8 cellular contexts compared by ENCODE assay signal in the genomic region with DNA sequence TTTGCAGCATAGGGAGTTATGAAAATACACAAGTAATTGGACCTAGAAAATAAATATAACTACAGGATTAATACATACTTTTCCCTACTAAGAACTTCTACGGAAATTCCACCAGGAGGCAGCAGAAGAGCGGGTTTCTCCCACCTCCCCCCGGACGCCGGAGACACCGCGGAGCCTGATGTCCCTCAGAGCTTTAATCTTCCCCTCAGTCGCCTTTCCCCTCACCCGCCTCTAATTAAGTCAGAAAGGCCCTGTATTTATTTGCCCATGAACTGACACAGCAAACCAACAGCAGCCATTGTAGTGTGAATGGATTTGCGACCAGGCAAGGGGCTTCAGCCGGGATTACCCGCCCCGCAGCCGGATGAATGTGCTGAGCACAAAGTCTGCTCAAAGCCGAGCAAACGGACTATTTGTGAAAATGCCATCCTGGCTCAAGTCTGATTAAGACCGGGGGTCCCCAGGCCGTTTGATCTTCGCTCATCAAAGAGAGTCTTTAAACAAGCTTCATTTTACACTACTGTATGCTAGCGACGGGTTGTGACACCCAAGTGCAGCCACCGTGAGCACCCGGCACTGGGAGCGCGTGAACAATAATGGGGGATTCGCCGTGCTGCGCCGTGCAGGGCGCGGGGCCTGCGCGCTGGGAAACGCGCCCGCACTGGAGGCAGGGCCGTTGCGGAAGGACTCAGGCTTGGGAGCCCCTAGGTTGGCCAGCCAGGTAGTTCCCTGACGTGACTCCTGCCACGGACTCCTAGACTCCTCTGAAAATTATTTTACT. TPM values are rescaled to one million over a fixed set of nuclear protein-coding genes. Genes with fewer than 3 reads are reported as not detected.
DNase-seq lines count a peak whose midpoint lies in the region; ATAC-seq and TF ChIP-seq lines count a peak whose summit lies in the region.

No MANE protein-coding gene starts in this region.

- peak overlapping the region; percentile 35 for H3K4me3 Mint-ChIP-seq in activated naive CD8-positive, alpha-beta T cell treated with anti-CD3 and anti-CD28 coated beads for 36 hours
- H3K4me3 Mint-ChIP-seq in effector memory CD8-positive, alpha-beta T cell, result no peak overlapping the region

- H3K27me3 Mint-ChIP-seq in activated naive CD8-positive, alpha-beta T cell treated with anti-CD3 and anti-CD28 coated beads for 36 hours, result peaks cover 48% of the 10 kb centered on the region
- H3K27me3 Mint-ChIP-seq in effector memory CD8-positive, alpha-beta T cell, result peaks cover 7 to 24% of the 10 kb centered on the region in 2 donors

- peaks cover 1% of the 10 kb centered on the region for H3K4me1 Mint-ChIP-seq in activated naive CD8-positive, alpha-beta T cell treated with anti-CD3 and anti-CD28 coated beads for 36 hours
- no peaks in the 10 kb centered on the region for H3K4me1 Mint-ChIP-seq in effector memory CD8-positive, alpha-beta T cell (ENCODE audit: low read depth in 2 of 2)

- H3K36me3 Mint-ChIP-seq in activated naive CD8-positive, alpha-beta T cell treated with anti-CD3 and anti-CD28 coated beads for 36 hours, result no peaks in the 10 kb centered on the region
- H3K36me3 Mint-ChIP-seq in effector memory CD8-positive, alpha-beta T cell (ENCODE audit: insufficient read depth), result no peaks in the 10 kb centered on the region

- H3K27me3 ChIP-seq in cardiac muscle cell, result peaks cover 36% of the 10 kb centered on the region

- no peak for DNase-seq in AG09309 (ENCODE audit: low read depth)
- DNase-seq in GM13976 (ENCODE audit: low spot score), result peak; percentile 71
- DNase-seq in NCI-H146 treated with DMSO at 0.1 percent for 48 hours (lab: John Stamatoyannopoulos, UW; ENCODE audit: unreplicated experiment), result peak; percentile 21
- peak; percentile 23 for DNase-seq in activated naive CD8-positive, alpha-beta T cell treated with anti-CD3 and anti-CD28 coated beads for 36 hours
- DNase-seq in cardiac muscle cell (ENCODE audit: low read depth in 1 of 2, low spot score in 1 of 2), result peak; percentile 79 to 92
- DNase-seq in omental fat pad (ENCODE audit: low spot score), result no peak
- no peak for DNase-seq in effector memory CD8-positive, alpha-beta T cell

- no peaks in the 10 kb centered on the region for H3K4me1 ChIP-seq in cardiac muscle cell (ENCODE audit: low read depth)

- H3K36me3 ChIP-seq in cardiac muscle cell, result no peaks in the 10 kb centered on the region

- no peak overlapping the region for H3K27ac ChIP-seq in cardiac muscle cell

- ATAC-seq in HG02763 (IDR thresholded peaks at IDR 0.05; ENCODE audit: unreplicated experiment) (peak; percentile 70), omental fat pad (ENCODE audit: low FRiP score) (peak; percentile 65)
- no peak for ATAC-seq in effector memory CD8-positive, alpha-beta T cell (replicated peaks)

- H3K9me3 ChIP-seq in cardiac muscle cell (ENCODE audit: low read depth), result no peaks in the 10 kb centered on the region

- H3K4me3 ChIP-seq in AG09309 (ENCODE audit: control insufficient read depth, low read depth, low read length) (peak overlapping the region; percentile 4), cardiac muscle cell (peak overlapping the region; percentile 56)

- TF ChIP-seq CTCF in AG09309 (IDR thresholded peaks at IDR 0.05; ENCODE audit: control insufficient read depth, insufficient read depth, low read depth, low read length, missing control alignments) (peak; percentile 70), GM13976 (IDR thresholded peaks at IDR 0.05; ENCODE audit: borderline replicate concordance, control extremely low read depth, extremely low read depth, insufficient read depth, missing control alignments) (peak; percentile 17), cardiac muscle cell (IDR thresholded peaks at IDR 0.05; ENCODE audit: low read depth, low read length) (peak; percentile 57), omental fat pad (IDR thresholded peaks at IDR 0.05) (peak in 1 of 3 donors; percentile 63)

- H3K9me3 Mint-ChIP-seq in activated naive CD8-positive, alpha-beta T cell treated with anti-CD3 and anti-CD28 coated beads for 36 hours, result no peaks in the 10 kb centered on the region
- H3K9me3 Mint-ChIP-seq in effector memory CD8-positive, alpha-beta T cell, result peaks cover 2 to 5% of the 10 kb centered on the region in 2 donors

- no peak overlapping the region for H3K27ac Mint-ChIP-seq in activated naive CD8-positive, alpha-beta T cell treated with anti-CD3 and anti-CD28 coated beads for 36 hours
- H3K27ac Mint-ChIP-seq in effector memory CD8-positive, alpha-beta T cell, result no peak overlapping the region

- in situ Hi-C loops in GM13976 (cut with MboI; ENCODE audit: low sequenced_read_pairs, unreplicated experiment), result no loop called here

RNA-seq across cellular contexts. Expression of a gene that starts 5.6 kb away (rescaled TPM):
- not detected for total RNA-seq in activated naive CD8-positive, alpha-beta T cell treated with anti-CD3 and anti-CD28 coated beads for 36 hours
- total RNA-seq in cardiac muscle cell (3.2 and 6.0 TPM in 2 replicates), omental fat pad (10 to 100 TPM in 1 of 4 donors, 1 to 10 TPM in 3; 3.5 to 13.3 (median 6.0) TPM)
- 6.7 and 11.1 TPM in 2 replicates for polyA plus RNA-seq in cardiac muscle cell

Comparison
In these comparisons a context has a peak if more than half of its experiments do, and no peak if none do; other contexts are left out.
1. DNase-seq: peak in GM13976 (single experiment), NCI-H146 treated with DMSO at 0.1 percent for 48 hours (single experiment), activated naive CD8-positive, alpha-beta T cell treated with anti-CD3 and anti-CD28 coated beads for 36 hours (single experiment) and cardiac muscle cell (2 of 2); none in AG09309 (single experiment), omental fat pad (single experiment) and effector memory CD8-positive, alpha-beta T cell (0 of 3).